Comparison of ENCODE assay signal across 21 cellular contexts in the genomic region with DNA sequence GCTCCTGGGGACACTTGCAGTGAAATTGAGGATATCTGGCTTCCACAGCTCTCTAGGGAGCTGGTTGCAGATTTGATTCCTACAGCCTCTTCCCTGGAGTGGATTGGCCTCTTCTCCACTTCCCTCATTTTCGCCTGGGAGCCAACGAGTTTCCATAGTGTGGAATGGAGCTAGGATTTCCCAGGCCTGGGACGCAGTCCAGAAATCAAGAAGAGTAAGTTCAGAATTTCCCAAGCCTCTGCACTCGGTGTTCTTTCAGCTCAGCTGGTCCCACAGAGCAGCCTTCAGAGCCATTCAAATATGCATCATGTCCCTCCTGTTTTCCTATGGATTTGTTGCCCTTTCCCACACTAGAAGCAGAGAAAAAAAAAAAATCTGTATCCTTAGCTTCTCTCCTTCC.
DNase-seq lines count a peak whose midpoint lies in the region; ATAC-seq and TF ChIP-seq lines count a peak whose summit lies in the region.
"Had no signal": no experiment of that assay in that cellular context is flagged by ENCODE, and none has a peak within 500 bp of the region (broad histone marks: within the 10 kb centered on the region; RNA-seq: fewer than 3 reads in every experiment).

No MANE protein-coding gene starts in this region.

- TF ChIP-seq POLR2A in adrenal gland (IDR thresholded peaks at IDR 0.05), result no peak

- H3K9me3 ChIP-seq in adrenal gland (replicated peaks in 1 of 3) (no peaks in the 10 kb centered on the region), mucosa of descending colon (no peaks in the 10 kb centered on the region)
- H3K9me3 ChIP-seq: prostate gland, upper lobe of left lung had no signal

- peak; percentile 26 for ATAC-seq in mucosa of descending colon
- no peak for ATAC-seq in HG03095 (IDR thresholded peaks at IDR 0.05; ENCODE audit: unreplicated experiment)
- ATAC-seq: left colon, T-cell had no signal

- TF ChIP-seq CTCF in adrenal gland (IDR thresholded peaks at IDR 0.05), result no peak
- no peak for TF ChIP-seq CTCF in fibroblast of villous mesenchyme (IDR thresholded peaks at IDR 0.05; ENCODE audit: insufficient read depth, low read depth, low read length)
- no peak for TF ChIP-seq CTCF in mucosa of descending colon (IDR thresholded peaks at IDR 0.05)

- intact Hi-C loops in adrenal gland (cut with DNase I), result no loop called here
- intact Hi-C loops in mucosa of descending colon (cut with DNase I, micrococcal nuclease), result no loop called here

- H3K4me3 ChIP-seq in adrenal gland, result no peak overlapping the region
- H3K4me3 ChIP-seq in fibroblast of villous mesenchyme (ENCODE audit: low read depth, low read length), result no peak overlapping the region
- no peak overlapping the region for H3K4me3 ChIP-seq in mucosa of descending colon
- H3K4me3 ChIP-seq: PC-9, prostate gland, upper lobe of left lung had no signal

- 53 to 68% (median 59%) methylated on average over 4 of the region's 4 CpGs for WGBS in adrenal gland, 4 donors

- no peaks in the 10 kb centered on the region for H3K27me3 ChIP-seq in adrenal gland
- H3K27me3 ChIP-seq: upper lobe of left lung had no signal

- DNase-seq in adrenal gland, result peak in 4 of 7 donors; percentile 9 to 29 (median 16)
- peak; percentile 52 for DNase-seq in fibroblast of villous mesenchyme (ENCODE audit: low read depth)
- DNase-seq in mucosa of descending colon, result peak in 1 of 3 donors; percentile 10
- DNase-seq in superior temporal gyrus (ENCODE audit: extremely low spot score), result peak; percentile 11
- no peak for DNase-seq in kidney tubule cell (ENCODE audit: low spot score)
- DNase-seq in stimulated activated CD4-positive, alpha-beta T cell treated with anti-CD3 and anti-CD28 coated beads, Interleukin-4, amount 100 ng/mL, for 24 hours, result no peak
- DNase-seq: activated CD4-positive, alpha-beta T cell treated with anti-CD3 and anti-CD28 coated beads for 1 hour; activated CD8-positive, alpha-beta memory T cell treated with anti-CD3 and anti-CD28 coated beads for 24 hours; activated naive CD4-positive, alpha-beta T cell treated with anti-CD3 and anti-CD28 coated beads for 36 hours; activated T-cell treated with anti-CD3 and anti-CD28 coated beads, Interleukin-2, amount 50 U/mL, for 48 hours; caudate nucleus; left colon; NCI-H1092 treated with DMSO at 0.1 percent for 48 hours; NCI-H2081 treated with DMSO at 0.1 percent for 48 hours; NCI-H446; PC-9; stimulated activated CD4-positive, alpha-beta T cell treated with anti-CD3 and anti-CD28 coated beads, Interleukin-4, amount 100 ng/mL, for 1 hour; T-cell; upper lobe of left lung had no signal

- H3K27ac ChIP-seq in adrenal gland, result no peak overlapping the region
- H3K27ac ChIP-seq: PC-9, prostate gland, upper lobe of left lung had no signal

- peaks cover 0 to 5% of the 10 kb centered on the region in 2 donors for H3K4me1 ChIP-seq in adrenal gland (replicated peaks in 1 of 2)
- no peaks in the 10 kb centered on the region for H3K4me1 ChIP-seq in mucosa of descending colon (ENCODE audit: low read depth)
- H3K4me1 ChIP-seq: prostate gland, upper lobe of left lung had no signal

- no peaks in the 10 kb centered on the region for H3K36me3 ChIP-seq in adrenal gland (replicated peaks in 1 of 2)
- H3K36me3 ChIP-seq in mucosa of descending colon (ENCODE audit: low read depth), result no peaks in the 10 kb centered on the region
- H3K36me3 ChIP-seq: prostate gland, upper lobe of left lung had no signal

Comparison
In these comparisons a context has a peak if more than half of its experiments do, and no peak if none do; other contexts are left out.
1. DNase-seq: peak in adrenal gland (4 of 7), fibroblast of villous mesenchyme (single experiment) and superior temporal gyrus (single experiment); none in kidney tubule cell (single experiment) and stimulated activated CD4-positive, alpha-beta T cell treated with anti-CD3 and anti-CD28 coated beads, Interleukin-4, amount 100 ng/mL, for 24 hours (single experiment).